Comparison of ENCODE assay signal across 18 cellular contexts in genomic region chr5:142499591-142500384, GRCh38.
A peak's percentile ranks its signal among the peaks of the same experiment; 100 is the strongest.
DNase-seq lines count a peak whose midpoint lies in the region; ATAC-seq and TF ChIP-seq lines count a peak whose summit lies in the region.
"Had no signal": no experiment of that assay in that cellular context is flagged by ENCODE, and none has a peak within 500 bp of the region (broad histone marks: within the 10 kb centered on the region; RNA-seq: fewer than 3 reads in every experiment).

No MANE protein-coding gene starts in this region.

- peak; percentile 57 for TF ChIP-seq POLR2A in right lobe of liver (IDR thresholded peaks at IDR 0.05)
- no peak for TF ChIP-seq POLR2A in transverse colon (IDR thresholded peaks at IDR 0.05)

- ATAC-seq in WTC11 (peak; percentile 78), right lobe of liver (peak; percentile 93 to 97 (median 95)), GM18498 (IDR thresholded peaks at IDR 0.05; ENCODE audit: unreplicated experiment) (no peak)
- ATAC-seq: natural killer cell; stimulated activated effector memory CD8-positive, alpha-beta T cell treated with anti-CD3 and anti-CD28 coated beads, Interleukin-12 subunit alpha, Interleukin-12 subunit beta, amount 100 ng/mL, for 72 hours; T-cell had no signal

- 16% methylated on average over 5 of the region's 7 CpGs for WGBS in right lobe of liver (ENCODE audit: insufficient coverage, low coverage, low lambda C conversion rate, missing lambda C conversion rate)
- WGBS in transverse colon (ENCODE audit: low coverage in 1 of 2), 2 donors: 52 to 71% methylated on average over 5 to 7 of the region's 7 CpGs

- intact Hi-C loops in right lobe of liver (cut with DNase I) (no loop called here), transverse colon (cut with DNase I; ENCODE audit: low total_unique reads) (loop anchor here (10.0 kb wide), 1 partner anchor 95 kb away; no protein-coding TSS in a partner anchor)

- H3K27me3 Mint-ChIP-seq in WTC11 (ENCODE audit: low read depth): no peaks in the 10 kb centered on the region
- H3K27me3 Mint-ChIP-seq: activated naive CD8-positive, alpha-beta T cell treated with anti-CD3 and anti-CD28 coated beads for 36 hours had no signal

- no peaks in the 10 kb centered on the region for H3K36me3 Mint-ChIP-seq in WTC11
- H3K36me3 Mint-ChIP-seq: activated naive CD8-positive, alpha-beta T cell treated with anti-CD3 and anti-CD28 coated beads for 36 hours; natural killer cell; stimulated activated effector memory CD8-positive, alpha-beta T cell treated with anti-CD3 and anti-CD28 coated beads, Interleukin-12 subunit alpha, Interleukin-12 subunit beta, amount 100 ng/mL, for 72 hours; T-cell had no signal

- POLR2A ChIA-PET in WTC11 (lab: Charles Lee): interaction anchor here (1.0 kb wide), 1 partner anchor 177 kb away, joined by 3 read pairs; no protein-coding TSS in a partner anchor

- no peak overlapping the region for H3K27ac Mint-ChIP-seq in WTC11
- H3K27ac Mint-ChIP-seq: activated naive CD8-positive, alpha-beta T cell treated with anti-CD3 and anti-CD28 coated beads for 36 hours; natural killer cell; stimulated activated effector memory CD8-positive, alpha-beta T cell treated with anti-CD3 and anti-CD28 coated beads, Interleukin-12 subunit alpha, Interleukin-12 subunit beta, amount 100 ng/mL, for 72 hours; T-cell had no signal

- no peaks in the 10 kb centered on the region for H3K9me3 ChIP-seq in right lobe of liver
- no peaks in the 10 kb centered on the region for H3K9me3 ChIP-seq in transverse colon
- H3K9me3 ChIP-seq: sigmoid colon had no signal

- H3K27me3 ChIP-seq in right lobe of liver: no peaks in the 10 kb centered on the region
- no peaks in the 10 kb centered on the region for H3K27me3 ChIP-seq in transverse colon
- H3K27me3 ChIP-seq: sigmoid colon had no signal

- no peak for TF ChIP-seq CTCF in WTC11 (IDR thresholded peaks at IDR 0.05)
- no peak for TF ChIP-seq CTCF in right lobe of liver (IDR thresholded peaks at IDR 0.05)
- no peak for TF ChIP-seq CTCF in transverse colon (IDR thresholded peaks at IDR 0.05)

- peaks cover 15% of the 10 kb centered on the region for H3K4me1 Mint-ChIP-seq in WTC11
- H3K4me1 Mint-ChIP-seq: stimulated activated effector memory CD8-positive, alpha-beta T cell treated with anti-CD3 and anti-CD28 coated beads, Interleukin-12 subunit alpha, Interleukin-12 subunit beta, amount 100 ng/mL, for 72 hours; T-cell had no signal

- H3K9me3 Mint-ChIP-seq in WTC11: peaks cover 5% of the 10 kb centered on the region; the same call in 1 of the 2 replicates
- H3K9me3 Mint-ChIP-seq: activated naive CD8-positive, alpha-beta T cell treated with anti-CD3 and anti-CD28 coated beads for 36 hours; natural killer cell; stimulated activated effector memory CD8-positive, alpha-beta T cell treated with anti-CD3 and anti-CD28 coated beads, Interleukin-12 subunit alpha, Interleukin-12 subunit beta, amount 100 ng/mL, for 72 hours had no signal

- H3K4me3 ChIP-seq in right lobe of liver (no peak overlapping the region), transverse colon (no peak overlapping the region)
- H3K4me3 ChIP-seq: sigmoid colon had no signal

- H3K36me3 ChIP-seq in right lobe of liver (no peaks in the 10 kb centered on the region), transverse colon (no peaks in the 10 kb centered on the region)
- H3K36me3 ChIP-seq: sigmoid colon had no signal

- no peak overlapping the region for H3K4me3 Mint-ChIP-seq in WTC11
- H3K4me3 Mint-ChIP-seq: activated naive CD8-positive, alpha-beta T cell treated with anti-CD3 and anti-CD28 coated beads for 36 hours; natural killer cell; stimulated activated effector memory CD8-positive, alpha-beta T cell treated with anti-CD3 and anti-CD28 coated beads, Interleukin-12 subunit alpha, Interleukin-12 subunit beta, amount 100 ng/mL, for 72 hours; T-cell had no signal

- H3K27ac ChIP-seq in right lobe of liver: peak overlapping the region; percentile 49 to 85 (median 85)
- no peak overlapping the region for H3K27ac ChIP-seq in transverse colon
- H3K27ac ChIP-seq: sigmoid colon had no signal

- DNase-seq in ACHN (peak; percentile 91), HK-2 (ENCODE audit: unreplicated experiment) (peak; percentile 26), WTC11 (ENCODE audit: low spot score) (no peak), right lobe of liver (peak; percentile 56 to 81 (median 67)), cerebellar cortex (ENCODE audit: low spot score) (no peak), NCI-H2196 treated with DMSO at 0.1 percent for 48 hours (lab: John Stamatoyannopoulos, UW; ENCODE audit: unreplicated experiment) (no peak), transverse colon (no peak)
- DNase-seq: activated CD4-positive, alpha-beta T cell treated with anti-CD3 and anti-CD28 coated beads for 1 hour; activated naive CD8-positive, alpha-beta T cell treated with anti-CD3 and anti-CD28 coated beads for 36 hours; activated T-cell treated with anti-CD3 and anti-CD28 coated beads for 4 hours; head of caudate nucleus; natural killer cell; NCI-H1048; NCI-H526 treated with DMSO at 0.1 percent for 48 hours; sigmoid colon; T-cell had no signal

- CTCF ChIA-PET in WTC11 (lab: Charles Lee): no interaction called here

- H3K4me1 ChIP-seq in right lobe of liver (peaks cover 0 to 27% (median 13%) of the 10 kb centered on the region in 4 donors), transverse colon (peaks cover 0 to 7% (median 0%) of the 10 kb centered on the region in 4 donors)

- in situ Hi-C loops in ACHN (cut with HindIII; ENCODE audit: low pct_ligation_motif_present, low pct_unique_long_range_greater_than_20kb, low sequenced_read_pairs) (no loop called here), transverse colon (cut with MboI; ENCODE audit: low pct_ligation_motif_present in 1 of 4, low pct_unique_long_range_greater_than_20kb in 1 of 4, low sequenced_read_pairs in 3 of 4) (no loop called here)

- TF ChIP-seq EP300 in transverse colon (IDR thresholded peaks at IDR 0.05; ENCODE audit: low read depth): no peak

TF ChIP-seq in WTC11, 78 proteins besides CTCF, POLR2A, EP300 and RAD21:
- TF ChIP-seq RELA (CRISPR knock-in tag; IDR thresholded peaks at IDR 0.05; ENCODE audit: borderline replicate concordance) (no peak), ZNF138 (CRISPR knock-in tag; conservative IDR thresholded peaks at IDR 0.05) (no peak), ZMAT4 (CRISPR knock-in tag; IDR thresholded peaks at IDR 0.05) (no peak), NR2C2 (CRISPR knock-in tag; IDR thresholded peaks at IDR 0.05) (no peak), ETV6 (CRISPR knock-in tag; IDR thresholded peaks at IDR 0.05) (no peak), ZNF423 (CRISPR knock-in tag; IDR thresholded peaks at IDR 0.05) (no peak), FOXK1 (CRISPR knock-in tag; IDR thresholded peaks at IDR 0.05) (no peak), CBFB (CRISPR knock-in tag; IDR thresholded peaks at IDR 0.05; ENCODE audit: low read depth) (no peak), ELF4 (CRISPR knock-in tag; IDR thresholded peaks at IDR 0.05; ENCODE audit: low read depth) (no peak), ZNF317 (CRISPR knock-in tag; IDR thresholded peaks at IDR 0.05; ENCODE audit: borderline replicate concordance, low read depth) (no peak), CREB1 (CRISPR knock-in tag; IDR thresholded peaks at IDR 0.05) (no peak), JUN (CRISPR knock-in tag; IDR thresholded peaks at IDR 0.05) (no peak)
TF ChIP-seq in WTC11: peak in this region for 0.

Comparison
In these comparisons a context has a peak if more than half of its experiments do, and no peak if none do; other contexts are left out.
1. DNase-seq: peak in ACHN (single experiment), HK-2 (single experiment) and right lobe of liver (3 of 3); none in WTC11 (single experiment), cerebellar cortex (single experiment), NCI-H2196 treated with DMSO at 0.1 percent for 48 hours (single experiment) and transverse colon (single experiment).
2. H3K27ac ChIP-seq: peak in right lobe of liver (3 of 3); none in transverse colon (0 of 4).